19 cellular contexts compared by ENCODE assay signal in the genomic region with DNA sequence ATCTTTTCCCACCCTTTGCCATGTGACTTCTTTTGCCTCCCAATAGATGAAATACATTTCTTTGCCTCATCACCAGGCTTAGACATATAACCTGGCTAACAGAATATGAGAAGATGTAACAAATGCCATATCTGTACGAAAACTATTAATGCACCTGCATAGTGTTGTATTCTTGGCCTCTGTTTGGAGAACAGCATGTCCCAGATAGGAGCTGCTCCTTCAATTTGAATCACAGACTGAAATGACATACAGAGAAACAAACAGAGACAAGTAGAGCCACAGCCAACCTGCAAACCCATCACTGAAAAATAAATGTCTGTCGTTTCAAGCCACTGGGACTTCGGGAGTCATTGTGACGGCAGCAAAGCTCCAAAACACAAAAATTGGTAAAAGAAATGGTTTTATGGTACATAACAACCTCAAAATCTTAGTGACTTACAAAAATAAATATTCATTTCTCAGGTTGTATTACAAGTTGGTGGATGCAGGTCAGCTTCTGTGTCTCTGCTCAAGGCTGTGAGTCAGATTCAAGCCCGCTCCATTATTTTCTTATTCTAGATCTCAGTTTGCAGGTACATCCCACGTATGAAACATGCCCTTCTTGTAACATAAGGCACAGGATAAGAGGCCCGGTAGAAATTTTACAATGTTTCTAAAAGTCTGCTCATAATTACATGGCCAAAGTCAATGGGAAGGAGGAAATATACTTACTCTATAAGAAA.
DNase-seq lines count a peak whose midpoint lies in the region; ATAC-seq and TF ChIP-seq lines count a peak whose summit lies in the region.
"Had no signal": no experiment of that assay in that cellular context is flagged by ENCODE, and none has a peak within 500 bp of the region (broad histone marks: within the 10 kb centered on the region; RNA-seq: fewer than 3 reads in every experiment).

No MANE protein-coding gene starts in this region.

- H3K9me3 ChIP-seq in left ventricle myocardium inferior (replicated peaks) (peaks cover under 1% of the 10 kb centered on the region), gastrocnemius medialis (no peaks in the 10 kb centered on the region)
- H3K9me3 ChIP-seq: BLaER1, Caco-2 had no signal

- no peak overlapping the region for H3K27ac ChIP-seq in left ventricle myocardium inferior (replicated peaks)
- peak overlapping the region; percentile 73 to 82 (median 79) for H3K27ac ChIP-seq in gastrocnemius medialis
- H3K27ac ChIP-seq: 22Rv1, BLaER1, C4-2B had no signal

- intact Hi-C loops in Right ventricle myocardium inferior (cut with DNase I) (no loop called here), cardiac septum (cut with DNase I) (no loop called here), left ventricle myocardium superior (cut with micrococcal nuclease) (no loop called here), left ventricle myocardium inferior (cut with micrococcal nuclease) (no loop called here), gastrocnemius medialis (cut with DNase I; ENCODE audit: low total_unique reads) (loop anchor here (2.0 kb wide), 1 partner anchor 79 kb away; no protein-coding TSS in a partner anchor)

- peaks cover 39% of the 10 kb centered on the region for H3K4me1 ChIP-seq in left ventricle myocardium inferior
- H3K4me1 ChIP-seq in gastrocnemius medialis: peaks cover 44 to 52% of the 10 kb centered on the region in 2 donors
- H3K4me1 ChIP-seq: Caco-2 had no signal

- no peaks in the 10 kb centered on the region for H3K27me3 ChIP-seq in left ventricle myocardium inferior (ENCODE audit: low read depth)
- no peaks in the 10 kb centered on the region for H3K27me3 ChIP-seq in gastrocnemius medialis
- H3K27me3 ChIP-seq: BLaER1 had no signal

- no peak for TF ChIP-seq CTCF in left ventricle myocardium inferior (IDR thresholded peaks at IDR 0.05; ENCODE audit: borderline replicate concordance)
- no peak for TF ChIP-seq CTCF in gastrocnemius medialis (IDR thresholded peaks at IDR 0.05 in 4 of 5, conservative IDR thresholded peaks at IDR 0.05 in 1 of 5)

- in situ Hi-C loops in gastrocnemius medialis (cut with MboI; ENCODE audit: low sequenced_read_pairs in 4 of 4): no loop called here

- ATAC-seq in Right ventricle myocardium inferior (peak; percentile 44), left ventricle myocardium superior (peak; percentile 72), gastrocnemius medialis (peak; percentile 92 to 97), HG03460 (IDR thresholded peaks at IDR 0.05; ENCODE audit: unreplicated experiment) (no peak)
- ATAC-seq: CD8-positive, alpha-beta T cell; GM12878; GM23338; HCT116 had no signal

- TF ChIP-seq POLR2A in gastrocnemius medialis (IDR thresholded peaks at IDR 0.05): no peak

- H3K4me3 ChIP-seq in left ventricle myocardium inferior (no peak overlapping the region), gastrocnemius medialis (peak overlapping the region in 2 of 4 donors; percentile 24 to 27)
- H3K4me3 ChIP-seq: BLaER1, GM12878, GM23338 had no signal

- DNase-seq in Right ventricle myocardium inferior (ENCODE audit: missing footprints) (no peak), cardiac septum (ENCODE audit: low spot score) (no peak), left ventricle myocardium superior (no peak), left ventricle myocardium inferior (no peak), gastrocnemius medialis (no peak)
- DNase-seq: Caco-2; CD4-positive, CD25-positive, alpha-beta regulatory T cell; CD8-positive, alpha-beta T cell; DMS79; EL; GDM1; H9 had no signal

- H3K36me3 ChIP-seq in left ventricle myocardium inferior (no peaks in the 10 kb centered on the region), gastrocnemius medialis (no peaks in the 10 kb centered on the region)
- H3K36me3 ChIP-seq: BLaER1 had no signal
